Comparison of ENCODE assay signal across 18 cellular contexts in the genomic region with DNA sequence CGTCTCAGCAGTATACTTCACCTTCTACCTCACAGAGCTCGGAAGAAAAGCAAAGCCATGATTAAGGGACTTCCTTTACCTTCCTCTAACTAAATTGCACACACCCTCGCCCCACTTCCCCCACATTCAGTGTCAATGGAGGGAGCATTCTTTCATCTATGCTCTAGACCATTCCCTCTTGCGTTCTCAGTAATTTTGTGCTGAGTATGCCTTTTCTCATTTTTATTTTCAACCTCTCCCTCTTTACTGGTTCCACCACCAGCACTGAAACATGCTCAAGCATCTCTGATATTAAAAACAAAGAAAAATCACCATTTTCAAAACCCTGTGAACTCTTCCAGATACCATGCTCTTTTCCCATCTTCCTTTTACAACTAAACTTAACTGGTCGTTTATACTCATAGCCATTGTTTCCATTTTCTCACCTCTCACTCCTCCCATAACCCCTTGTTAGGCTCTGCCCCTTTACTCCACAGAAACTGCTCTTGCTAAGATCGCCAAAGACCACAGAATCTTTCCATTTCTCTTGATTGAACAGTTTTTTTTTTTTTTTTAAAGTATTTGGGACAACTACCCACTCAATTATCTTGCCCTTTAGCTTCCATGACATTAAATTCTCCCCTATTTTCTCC. TPM values are rescaled to one million over a fixed set of nuclear protein-coding genes. Genes with fewer than 3 reads are reported as not detected.
DNase-seq lines count a peak whose midpoint lies in the region; ATAC-seq and TF ChIP-seq lines count a peak whose summit lies in the region.
"Had no signal": no experiment of that assay in that cellular context is flagged by ENCODE, and none has a peak within 500 bp of the region (broad histone marks: within the 10 kb centered on the region; RNA-seq: fewer than 3 reads in every experiment).

No MANE protein-coding gene starts in this region.

- H3K27ac ChIP-seq in IMR-90 (ENCODE audit: insufficient read depth, low read length) (no peak overlapping the region), neural progenitor cell (peak overlapping the region; percentile 41)
- H3K27ac ChIP-seq: C4-2B had no signal

- no peak for DNase-seq in stimulated activated naive CD8-positive, alpha-beta T cell treated with anti-CD3 and anti-CD28 coated beads, Interleukin-15, Interleukin-2, amounts not matched to agents 100 U/mL and 50 U/mL, for 24 hours
- no peak for DNase-seq in stimulated activated naive CD8-positive, alpha-beta T cell treated with anti-CD3 and anti-CD28 coated beads, Interleukin-15, amount 100 ng/mL, for 72 hours
- DNase-seq in IMR-90: no peak
- no peak for DNase-seq in neural progenitor cell (ENCODE audit: low spot score)
- no peak for DNase-seq in dedifferentiated amniotic fluid mesenchymal stem cell (ENCODE audit: extremely low spot score)
- no peak for DNase-seq in anterior cingulate cortex (lab: John Stamatoyannopoulos, UW)
- DNase-seq in RKO (ENCODE audit: low spot score): no peak
- DNase-seq: AML-193; Caco-2; CD4-positive, alpha-beta T cell; DMS153; DMS79; GDM1; GOT3; H9 had no signal

- no peak overlapping the region for H2BK120ac ChIP-seq in IMR-90 (ENCODE audit: low read depth, low read length)

- no peak for TF ChIP-seq RAD21 in IMR-90 (IDR thresholded peaks at IDR 0.05; ENCODE audit: low read length)

- no peaks in the 10 kb centered on the region for H3K9me3 Mint-ChIP-seq in stimulated activated naive CD8-positive, alpha-beta T cell treated with anti-CD3 and anti-CD28 coated beads, Interleukin-15, amount 100 ng/mL, for 72 hours
- H3K9me3 Mint-ChIP-seq in neural progenitor cell: no peaks in the 10 kb centered on the region
- H3K9me3 Mint-ChIP-seq: CD4-positive, alpha-beta T cell; H9 had no signal

- no peak overlapping the region for H4K8ac ChIP-seq in IMR-90 (ENCODE audit: low read depth in 2 of 2, low read length in 2 of 2)

- H3K9me3 ChIP-seq in IMR-90 (ENCODE audit: control insufficient read depth, insufficient read depth, low read length): no peaks in the 10 kb centered on the region
- H3K9me3 ChIP-seq in neural progenitor cell (ENCODE audit: low read depth): no peaks in the 10 kb centered on the region
- H3K9me3 ChIP-seq: Caco-2 had no signal

- dilution Hi-C loops in IMR-90 (cut with HindIII; ENCODE audit: low sequenced_read_pairs, unreplicated experiment): no loop called here

- no peak overlapping the region for H2AK5ac ChIP-seq in IMR-90 (ENCODE audit: low read depth, low read length)

- BruUV-seq in IMR-90 (replicated peaks; lab: Mats Ljungman, UMichigan): no TSS peak

- peaks cover 34% of the 10 kb centered on the region for H3F3A ChIP-seq in neural progenitor cell (ENCODE audit: low read depth)

- peaks cover 4% of the 10 kb centered on the region for H3K4me1 ChIP-seq in IMR-90 (ENCODE audit: control insufficient read depth, insufficient read depth, low read length)
- peaks cover 8% of the 10 kb centered on the region for H3K4me1 ChIP-seq in neural progenitor cell

- no peak overlapping the region for H3K4ac ChIP-seq in IMR-90 (ENCODE audit: low read depth, low read length)

- no peak overlapping the region for H3K4me3 Mint-ChIP-seq in stimulated activated naive CD8-positive, alpha-beta T cell treated with anti-CD3 and anti-CD28 coated beads, Interleukin-15, amount 100 ng/mL, for 72 hours
- H3K4me3 Mint-ChIP-seq in neural progenitor cell: no peak overlapping the region
- H3K4me3 Mint-ChIP-seq: CD4-positive, alpha-beta T cell; H9 had no signal

- peaks cover 12% of the 10 kb centered on the region for H4K20me1 ChIP-seq in IMR-90 (ENCODE audit: insufficient read depth, low read length)
- no peaks in the 10 kb centered on the region for H4K20me1 ChIP-seq in neural progenitor cell (ENCODE audit: low read depth)

- no peak overlapping the region for H2AK9ac ChIP-seq in IMR-90 (replicated peaks; ENCODE audit: low read depth, low read length, poor library complexity)

- 94% methylated on average over 3 of the region's 6 CpGs; no CpG with 5 or more reads in 1 of the 2 experiments for WGBS in IMR-90 (ENCODE audit: extremely low coverage in 2 of 2, insufficient read length in 1 of 2), 2 experiments

- H3K36me3 ChIP-seq in IMR-90 (ENCODE audit: control insufficient read depth, insufficient read depth, low read length) (peaks cover 34% of the 10 kb centered on the region), neural progenitor cell (peaks cover 69% of the 10 kb centered on the region)

- no peak overlapping the region for H3K9ac ChIP-seq in IMR-90 (ENCODE audit: low read depth, low read length)
- H3K9ac ChIP-seq in neural progenitor cell: no peak overlapping the region

- no peak overlapping the region for H3K14ac ChIP-seq in IMR-90 (replicated peaks; ENCODE audit: low read depth, low read length)

- H3K9me1 ChIP-seq in IMR-90 (ENCODE audit: insufficient read depth, low read length): peaks cover 8% of the 10 kb centered on the region; the same call in 1 of the 2 replicates

- no peak overlapping the region for H4K91ac ChIP-seq in IMR-90 (ENCODE audit: insufficient read depth, low read depth, low read length)

- no peak overlapping the region for H3K23ac ChIP-seq in IMR-90 (ENCODE audit: low read depth, low read length)

- H3K27ac Mint-ChIP-seq in stimulated activated naive CD8-positive, alpha-beta T cell treated with anti-CD3 and anti-CD28 coated beads, Interleukin-15, amount 100 ng/mL, for 72 hours: no peak overlapping the region
- H3K27ac Mint-ChIP-seq in neural progenitor cell: no peak overlapping the region
- H3K27ac Mint-ChIP-seq: CD4-positive, alpha-beta T cell; H9 had no signal

- no peak overlapping the region for H2BK5ac ChIP-seq in IMR-90 (ENCODE audit: low read depth, low read length, poor library complexity, severe bottlenecking)

- peak; percentile 68 for ATAC-seq in stimulated activated naive CD8-positive, alpha-beta T cell treated with anti-CD3 and anti-CD28 coated beads, Interleukin-15, Interleukin-2, amounts not matched to agents 100 U/mL and 50 U/mL, for 24 hours
- ATAC-seq in stimulated activated naive CD8-positive, alpha-beta T cell treated with anti-CD3 and anti-CD28 coated beads, Interleukin-15, amount 100 ng/mL, for 72 hours: no peak
- no peak for ATAC-seq in IMR-90 (ENCODE audit: low read depth)

- CTCF ChIA-PET in IMR-90 (lab: Yijun Ruan, JAX): no interaction called here

- POLR2A ChIA-PET in IMR-90 (lab: Charles Lee; ENCODE audit: unreplicated experiment): no interaction called here

- H3K36me3 Mint-ChIP-seq in neural progenitor cell: peaks cover 31% of the 10 kb centered on the region

- H4K5ac ChIP-seq in IMR-90 (ENCODE audit: low read depth, low read length): no peak overlapping the region

- no peak overlapping the region for H3K18ac ChIP-seq in IMR-90 (ENCODE audit: low read depth, low read length)

- H2BK15ac ChIP-seq in IMR-90 (ENCODE audit: low read depth, low read length): no peak overlapping the region

- H3K27me3 Mint-ChIP-seq in stimulated activated naive CD8-positive, alpha-beta T cell treated with anti-CD3 and anti-CD28 coated beads, Interleukin-15, amount 100 ng/mL, for 72 hours: no peaks in the 10 kb centered on the region
- H3K27me3 Mint-ChIP-seq in neural progenitor cell (ENCODE audit: insufficient read depth, low read depth): no peaks in the 10 kb centered on the region
- H3K27me3 Mint-ChIP-seq: CD4-positive, alpha-beta T cell had no signal

- intact Hi-C loops in IMR-90 (cut with micrococcal nuclease): no loop called here

- H2AFZ ChIP-seq in IMR-90 (replicated peaks; ENCODE audit: low read length, poor library complexity): no peak overlapping the region
- no peak overlapping the region for H2AFZ ChIP-seq in neural progenitor cell (replicated peaks)

- TF ChIP-seq CTCF in IMR-90 (conservative IDR thresholded peaks at IDR 0.05; ENCODE audit: low read depth, low read length) (no peak), neural progenitor cell (IDR thresholded peaks at IDR 0.05) (no peak)

- no peak for TF ChIP-seq POLR2A in IMR-90 (IDR thresholded peaks at IDR 0.05; ENCODE audit: low read depth, low read length)

- no peak overlapping the region for H3K56ac ChIP-seq in IMR-90 (ENCODE audit: extremely low read depth, insufficient read depth, low read length)

- H3K27me3 ChIP-seq in IMR-90 (ENCODE audit: control insufficient read depth, insufficient read depth, low read length) (no peaks in the 10 kb centered on the region), neural progenitor cell (no peaks in the 10 kb centered on the region)

- H3K4me3 ChIP-seq in IMR-90 (ENCODE audit: insufficient read depth, low read depth, low read length): no peak overlapping the region
- H3K4me3 ChIP-seq in neural progenitor cell: no peak overlapping the region

- no peak overlapping the region for H2BK20ac ChIP-seq in IMR-90 (ENCODE audit: low read depth, low read length)

- H3K4me2 ChIP-seq in IMR-90 (ENCODE audit: low read depth, low read length) (no peak overlapping the region), neural progenitor cell (no peak overlapping the region)

- H3K4me1 Mint-ChIP-seq in stimulated activated naive CD8-positive, alpha-beta T cell treated with anti-CD3 and anti-CD28 coated beads, Interleukin-15, amount 100 ng/mL, for 72 hours: no peaks in the 10 kb centered on the region
- no peaks in the 10 kb centered on the region for H3K4me1 Mint-ChIP-seq in neural progenitor cell
- H3K4me1 Mint-ChIP-seq: H9 had no signal

- peaks cover 17% of the 10 kb centered on the region for H3K79me2 ChIP-seq in neural progenitor cell (ENCODE audit: low read depth)

- in situ Hi-C loops in IMR-90 (cut with MboI; ENCODE audit: low sequenced_read_pairs): no loop called here

- peaks cover 19 to 26% of the 10 kb centered on the region in 2 experiments for H3K79me1 ChIP-seq in IMR-90 (ENCODE audit: low read depth in 1 of 2, low read length in 2 of 2)

TF ChIP-seq in IMR-90, 13 proteins besides CTCF, POLR2A, EP300 and RAD21:
- TF ChIP-seq MAFK (IDR thresholded peaks at IDR 0.05; ENCODE audit: low read depth, low read length) (peak; percentile 79), RFX5 (IDR thresholded peaks at IDR 0.05; ENCODE audit: low read depth, low read length) (no peak)

RNA-seq across cellular contexts. Expression of a gene that starts 32.4 kb away (rescaled TPM):
- total RNA-seq in IMR-90 (2012; rRNA removed): not detected in 2 replicates
- polyA plus RNA-seq in IMR-90 (2012; rRNA removed): not detected in 2 replicates
- not detected in 2 replicates for polyA plus RNA-seq in IMR-90 (2012; cell fraction: cytosol; rRNA removed)
- not detected in 2 replicates for polyA plus RNA-seq in IMR-90 (2012; cell fraction: nucleus; rRNA removed; ENCODE audit: low replicate concordance)
- total RNA-seq in neural progenitor cell (ENCODE audit: low replicate concordance): 0.40 and 0.47 TPM in 2 replicates
- total RNA-seq: Caco-2; CD4-positive, alpha-beta T cell; Daoy; H9 had no signal
- polyA plus RNA-seq: BJ had no signal
